12 cellular contexts compared by ENCODE assay signal in the genomic region with DNA sequence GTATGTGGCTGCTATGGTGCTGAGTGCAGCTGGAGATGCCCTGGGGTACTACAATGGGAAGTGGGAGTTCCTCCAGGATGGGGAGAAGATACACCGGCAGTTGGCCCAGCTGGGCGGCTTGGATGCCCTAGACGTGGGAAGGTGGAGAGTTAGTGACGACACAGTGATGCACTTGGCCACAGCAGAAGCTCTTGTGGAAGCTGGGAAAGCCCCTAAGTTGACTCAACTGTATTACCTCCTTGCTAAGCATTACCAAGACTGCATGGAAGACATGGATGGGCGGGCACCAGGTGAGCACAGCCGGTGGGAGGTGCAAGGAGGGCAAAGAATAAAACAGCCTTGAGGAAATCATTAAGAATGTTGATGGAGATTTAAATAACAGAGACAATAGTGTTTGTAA. TPM values are rescaled to one million over a fixed set of nuclear protein-coding genes. Genes with fewer than 3 reads are reported as not detected.
A peak's percentile ranks its signal among the peaks of the same experiment; 100 is the strongest.
DNase-seq lines count a peak whose midpoint lies in the region; ATAC-seq, FAIRE-seq and TF ChIP-seq lines count a peak whose summit lies in the region.
"Had no signal": no experiment of that assay in that cellular context is flagged by ENCODE, and none has a peak within 500 bp of the region (broad histone marks: within the 10 kb centered on the region; RNA-seq: fewer than 3 reads in every experiment).

No MANE protein-coding gene starts in this region.

- H4K5ac ChIP-seq in IMR-90 (ENCODE audit: low read depth, low read length), result no peak overlapping the region

- no peak overlapping the region for H3K18ac ChIP-seq in IMR-90 (ENCODE audit: low read depth, low read length)

- no peaks in the 10 kb centered on the region; the same call in 1 of the 2 replicates for H3K9me1 ChIP-seq in IMR-90 (ENCODE audit: insufficient read depth, low read length)

- H4K20me1 ChIP-seq in IMR-90 (ENCODE audit: insufficient read depth, low read length), result no peaks in the 10 kb centered on the region

- H3K36me3 ChIP-seq in IMR-90 (ENCODE audit: control insufficient read depth, insufficient read depth, low read length) (no peaks in the 10 kb centered on the region), kidney (ENCODE audit: control insufficient read depth in 1 of 2, insufficient read depth in 2 of 2, low read length in 2 of 2) (no peaks in the 10 kb centered on the region), aorta (ENCODE audit: control insufficient read depth in 1 of 2, insufficient read depth in 2 of 2, low read length in 1 of 2) (peaks cover 0 to 3% of the 10 kb centered on the region in 2 donors)
- H3K36me3 ChIP-seq: vagina had no signal

- no peak overlapping the region for H2BK5ac ChIP-seq in IMR-90 (ENCODE audit: low read depth, low read length, poor library complexity, severe bottlenecking)

- H2BK15ac ChIP-seq in IMR-90 (ENCODE audit: low read depth, low read length), result no peak overlapping the region

- H3K4me3 ChIP-seq in IMR-90 (ENCODE audit: insufficient read depth, low read depth, low read length) (no peak overlapping the region), kidney (ENCODE audit: low read length in 2 of 2) (no peak overlapping the region), aorta (ENCODE audit: low read length in 2 of 2) (no peak overlapping the region)
- H3K4me3 ChIP-seq: vagina had no signal

- no peak overlapping the region for H3K4ac ChIP-seq in IMR-90 (ENCODE audit: low read depth, low read length)

- no peaks in the 10 kb centered on the region for H3K79me1 ChIP-seq in IMR-90 (ENCODE audit: low read depth in 1 of 2, low read length in 2 of 2)

- peaks cover 3% of the 10 kb centered on the region for H3K27me3 ChIP-seq in IMR-90 (ENCODE audit: control insufficient read depth, insufficient read depth, low read length)
- H3K27me3 ChIP-seq in aorta (ENCODE audit: control insufficient read depth in 1 of 2, insufficient read depth in 2 of 2, low read length in 1 of 2), result no peaks in the 10 kb centered on the region
- H3K27me3 ChIP-seq: vagina had no signal

- H2BK120ac ChIP-seq in IMR-90 (ENCODE audit: low read depth, low read length), result no peak overlapping the region

- no peak overlapping the region for H3K27ac ChIP-seq in IMR-90 (ENCODE audit: insufficient read depth, low read length)
- no peak overlapping the region for H3K27ac ChIP-seq in kidney (ENCODE audit: low read depth in 2 of 2, low read length in 2 of 2)
- no peak overlapping the region for H3K27ac ChIP-seq in aorta (ENCODE audit: low read depth in 1 of 2, low read length in 2 of 2)
- H3K27ac ChIP-seq: parathyroid adenoma, vagina had no signal

- no peak for TF ChIP-seq RAD21 in IMR-90 (IDR thresholded peaks at IDR 0.05; ENCODE audit: low read length)

- H3K4me2 ChIP-seq in IMR-90 (ENCODE audit: low read depth, low read length), result no peak overlapping the region

- H3K9me3 ChIP-seq in IMR-90 (ENCODE audit: control insufficient read depth, insufficient read depth, low read length), result no peaks in the 10 kb centered on the region
- no peaks in the 10 kb centered on the region for H3K9me3 ChIP-seq in kidney (ENCODE audit: control insufficient read depth in 1 of 2, low read length in 2 of 2)
- H3K9me3 ChIP-seq in aorta (ENCODE audit: control insufficient read depth, low read length), result no peaks in the 10 kb centered on the region
- H3K9me3 ChIP-seq: vagina had no signal

- no peak overlapping the region for H3K23ac ChIP-seq in IMR-90 (ENCODE audit: low read depth, low read length)

- DNase-seq in GM10266 (ENCODE audit: extremely low spot score) (peak; percentile 60), IMR-90 (peak; percentile 43), kidney (peak; percentile 57), T1000 (lab: John Stamatoyannopoulos, UW) (no peak), SW480 (ENCODE audit: low spot score) (no peak), NCI-H345 (lab: John Stamatoyannopoulos, UW) (no peak), aorta (no peak)
- DNase-seq: DMS 273 treated with DMSO at 0.1 percent for 48 hours, NCI-H1105 had no signal

- H2AK9ac ChIP-seq in IMR-90 (replicated peaks; ENCODE audit: low read depth, low read length, poor library complexity), result no peak overlapping the region

- no peak overlapping the region for H2AFZ ChIP-seq in IMR-90 (replicated peaks; ENCODE audit: low read length, poor library complexity)
- H2AFZ ChIP-seq: parathyroid adenoma had no signal

- no peak overlapping the region for H3K9ac ChIP-seq in IMR-90 (ENCODE audit: low read depth, low read length)
- no peak overlapping the region for H3K9ac ChIP-seq in kidney (ENCODE audit: low read length in 2 of 2)
- H3K9ac ChIP-seq: parathyroid adenoma had no signal

- no TSS peak for BruUV-seq in IMR-90 (replicated peaks; lab: Mats Ljungman, UMichigan)

- H4K8ac ChIP-seq in IMR-90 (ENCODE audit: low read depth in 2 of 2, low read length in 2 of 2), result no peak overlapping the region

- CTCF ChIA-PET in IMR-90 (lab: Yijun Ruan, JAX), result no interaction called here

- intact Hi-C loops in IMR-90 (cut with micrococcal nuclease) (no loop called here), kidney (cut with DNase I) (no loop called here), aorta (cut with DNase I) (no loop called here)

- H3K14ac ChIP-seq in IMR-90 (replicated peaks; ENCODE audit: low read depth, low read length), result no peak overlapping the region

- TF ChIP-seq POLR2A in GM19193 (IDR thresholded peaks at IDR 0.05; ENCODE audit: extremely low read depth, insufficient read depth, insufficient read length) (peak; percentile 15), IMR-90 (IDR thresholded peaks at IDR 0.05; ENCODE audit: low read depth, low read length) (no peak)

- no peak overlapping the region for H4K91ac ChIP-seq in IMR-90 (ENCODE audit: insufficient read depth, low read depth, low read length)

- ATAC-seq in IMR-90 (ENCODE audit: low read depth) (no peak), aorta (ENCODE audit: low FRiP score) (no peak)

- 92% methylated on average over 2 of the region's 6 CpGs; no CpG with 5 or more reads in 1 of the 2 experiments for WGBS in IMR-90 (ENCODE audit: extremely low coverage in 2 of 2, insufficient read length in 1 of 2), 2 experiments
- WGBS in aorta, 2 donors, result 91 to 92% methylated on average over 6 of the region's 6 CpGs

- H3K4me1 ChIP-seq in IMR-90 (ENCODE audit: control insufficient read depth, insufficient read depth, low read length), result no peaks in the 10 kb centered on the region
- H3K4me1 ChIP-seq in kidney (ENCODE audit: control insufficient read depth in 1 of 2, insufficient read depth in 1 of 2, low read depth in 1 of 2, low read length in 2 of 2), result peaks cover 0 to 4% of the 10 kb centered on the region in 2 donors
- no peaks in the 10 kb centered on the region for H3K4me1 ChIP-seq in aorta (ENCODE audit: control insufficient read depth in 1 of 2, insufficient read depth in 2 of 2, low read length in 2 of 2)

- in situ Hi-C loops in IMR-90 (cut with MboI; ENCODE audit: low sequenced_read_pairs), result loop anchor here (25.0 kb wide), 1 partner anchor 695 kb away; no protein-coding TSS in a partner anchor

- dilution Hi-C loops in IMR-90 (cut with HindIII; ENCODE audit: low sequenced_read_pairs, unreplicated experiment), result no loop called here

- no peak overlapping the region for H2BK20ac ChIP-seq in IMR-90 (ENCODE audit: low read depth, low read length)

- TF ChIP-seq CTCF in GM10266 (IDR thresholded peaks at IDR 0.05; ENCODE audit: control insufficient read depth, insufficient read depth, low read depth, missing control alignments), result no peak
- no peak for TF ChIP-seq CTCF in IMR-90 (conservative IDR thresholded peaks at IDR 0.05; ENCODE audit: low read depth, low read length)
- no peak for TF ChIP-seq CTCF in kidney (IDR thresholded peaks at IDR 0.05; ENCODE audit: borderline replicate concordance, extremely low read depth, insufficient read depth)

- no peak overlapping the region for H3K56ac ChIP-seq in IMR-90 (ENCODE audit: extremely low read depth, insufficient read depth, low read length)

- H2AK5ac ChIP-seq in IMR-90 (ENCODE audit: low read depth, low read length), result no peak overlapping the region

- no peak for FAIRE-seq in kidney (lab: Jason Lieb, UNC)

- POLR2A ChIA-PET in IMR-90 (lab: Charles Lee; ENCODE audit: unreplicated experiment), result no interaction called here

TF ChIP-seq in IMR-90, 13 proteins besides CTCF, POLR2A, EP300 and RAD21 (continues in another document):
- TF ChIP-seq RFX5 (IDR thresholded peaks at IDR 0.05; ENCODE audit: low read depth, low read length), result no peak
- TF ChIP-seq, protein P1, sequence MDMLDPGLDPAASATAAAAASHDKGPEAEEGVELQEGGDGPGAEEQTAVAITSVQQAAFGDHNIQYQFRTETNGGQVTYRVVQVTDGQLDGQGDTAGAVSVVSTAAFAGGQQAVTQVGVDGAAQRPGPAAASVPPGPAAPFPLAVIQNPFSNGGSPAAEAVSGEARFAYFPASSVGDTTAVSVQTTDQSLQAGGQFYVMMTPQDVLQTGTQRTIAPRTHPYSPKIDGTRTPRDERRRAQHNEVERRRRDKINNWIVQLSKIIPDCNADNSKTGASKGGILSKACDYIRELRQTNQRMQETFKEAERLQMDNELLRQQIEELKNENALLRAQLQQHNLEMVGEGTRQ (IDR thresholded peaks at IDR 0.05; ENCODE audit: low read depth, low read length), result no peak
- TF ChIP-seq MAZ (IDR thresholded peaks at IDR 0.05; ENCODE audit: borderline replicate concordance, low read depth, low read length), result no peak
- no peak for TF ChIP-seq CEBPB (IDR thresholded peaks at IDR 0.05; ENCODE audit: low read depth, low read length)
- TF ChIP-seq CHD1 (IDR thresholded peaks at IDR 0.05; ENCODE audit: low read depth, low read length), result no peak

RNA-seq across cellular contexts. Expression of a gene that starts 2.9 kb away (rescaled TPM):
- under 0.01 TPM in 2 replicates for total RNA-seq in IMR-90 (2012; rRNA removed)
- 0.06 and 0.12 TPM in 2 replicates for polyA plus RNA-seq in IMR-90 (2012; rRNA removed)
- polyA plus RNA-seq in IMR-90 (2012; cell fraction: cytosol; rRNA removed), result 0.07 and 0.12 TPM in 2 replicates
- polyA plus RNA-seq in IMR-90 (2012; cell fraction: nucleus; rRNA removed; ENCODE audit: low replicate concordance), result 0.02 TPM in 2 replicates
- 15.0 TPM for total RNA-seq in kidney
- polyA plus RNA-seq in kidney (ENCODE audit: insufficient read depth, low read depth, low replicate concordance), result 5.2 TPM
- 10 to 100 TPM; 13.6 to 13.9 TPM for total RNA-seq in aorta
- 1 to 10 TPM; 5.6 to 7.5 TPM for polyA plus RNA-seq in aorta

RNA-seq across cellular contexts. Expression of a gene that starts 15.5 kb away (rescaled TPM):
- total RNA-seq in IMR-90 (2012; rRNA removed) (not detected in 2 replicates), kidney (6.7 TPM), aorta (1 to 10 TPM; 2.1 to 5.7 TPM)
- polyA plus RNA-seq in IMR-90 (2012; rRNA removed) (not detected in 2 replicates), kidney (ENCODE audit: insufficient read depth, low read depth, low replicate concordance) (10.1 TPM), aorta (1 to 10 TPM in 1 of 2 donors, under 1 TPM in 1; 0.50 to 4.0 TPM)
- polyA plus RNA-seq in IMR-90 (2012; cell fraction: cytosol; rRNA removed), result not detected in 2 replicates
- polyA plus RNA-seq in IMR-90 (2012; cell fraction: nucleus; rRNA removed; ENCODE audit: low replicate concordance), result not detected in 2 replicates

RNA-seq across cellular contexts. Expression of a gene that starts 22.8 kb away (rescaled TPM):
- total RNA-seq in IMR-90 (2012; rRNA removed) (not detected in 2 replicates), kidney (1.2 TPM), aorta (1 to 10 TPM; 1.8 to 2.3 TPM)
- polyA plus RNA-seq in IMR-90 (2012; rRNA removed) (not detected in 2 replicates), kidney (ENCODE audit: insufficient read depth, low read depth, low replicate concordance) (not detected), aorta (under 1 TPM in 1 of 2 donors, not detected in 1; 0.38 TPM)
- polyA plus RNA-seq in IMR-90 (2012; cell fraction: cytosol; rRNA removed), result not detected in 2 replicates
- polyA plus RNA-seq in IMR-90 (2012; cell fraction: nucleus; rRNA removed; ENCODE audit: low replicate concordance), result not detected in 2 replicates
- total RNA-seq: vagina had no signal

Comparison
In these comparisons a context has a peak if more than half of its experiments do, and no peak if none do; other contexts are left out.
1. DNase-seq: peak in GM10266 (single experiment), IMR-90 (single experiment) and kidney (single experiment); none in T1000 (single experiment), SW480 (single experiment), NCI-H345 (single experiment) and aorta (0 of 2).
2. RNA of a gene that starts 2.9 kb away (total RNA-seq): 15.0 TPM in kidney (single experiment) and 13.6 to 13.9 TPM in aorta; under 0.01 TPM in IMR-90; every median in the first group is over 10 times any median in the second.